6 cellular contexts compared by ENCODE assay signal in genomic region chr2:194557993-194558392, GRCh38.
"Had no signal": no experiment of that assay in that cellular context is flagged by ENCODE, and none has a peak within 500 bp of the region (broad histone marks: within the 10 kb centered on the region; RNA-seq: fewer than 3 reads in every experiment).

No MANE protein-coding gene starts in this region.

- H3K4me3 ChIP-seq: GM12878 had no signal

- FAIRE-seq: GM12878, GM12891, GM12892, GM19239 had no signal

- ATAC-seq: GM12878 had no signal

- DNase-seq: GDM1, GF-D8 had no signal
